ENCODE assay signal across 26 cellular contexts in genomic region chr4:81049310-81049709, GRCh38. TPM values are rescaled to one million over a fixed set of nuclear protein-coding genes. Genes with fewer than 3 reads are reported as not detected.
A peak's percentile ranks its signal among the peaks of the same experiment; 100 is the strongest.
DNase-seq lines count a peak whose midpoint lies in the region; ATAC-seq and TF ChIP-seq lines count a peak whose summit lies in the region.
"Had no signal": no experiment of that assay in that cellular context is flagged by ENCODE, and none has a peak within 500 bp of the region (broad histone marks: within the 10 kb centered on the region; RNA-seq: fewer than 3 reads in every experiment).

No MANE protein-coding gene starts in this region.

- peak overlapping the region; percentile 2 to 60 (median 35) for H3K27ac Mint-ChIP-seq in nephron
- H3K27ac Mint-ChIP-seq: CD4-positive, CD25-positive, alpha-beta regulatory T cell; H9 had no signal

- intact Hi-C loops in Right ventricle myocardium superior (cut with DNase I) (no loop called here), left ventricle myocardium inferior (cut with micrococcal nuclease) (no loop called here), heart right ventricle (cut with DNase I) (loop anchor here in 1 of 10 donors (5.0 kb wide), 2 partner anchors 672 to 687 kb away; no protein-coding TSS in a partner anchor), transverse colon (cut with DNase I; ENCODE audit: low total_unique reads) (no loop called here), head of caudate nucleus (cut with DNase I) (loop anchor here (10.0 kb wide), 1 partner anchor 685 kb away; no protein-coding TSS in a partner anchor), spleen (cut with DNase I; ENCODE audit: low total_unique reads) (no loop called here)

- H3K36me3 ChIP-seq in left ventricle myocardium inferior (no peaks in the 10 kb centered on the region), heart right ventricle (no peaks in the 10 kb centered on the region), transverse colon (peaks cover 0 to 8% (median 0%) of the 10 kb centered on the region in 4 donors), spleen (no peaks in the 10 kb centered on the region)
- H3K36me3 ChIP-seq: BLaER1 had no signal

- TF ChIP-seq POLR2A in transverse colon (IDR thresholded peaks at IDR 0.05) (no peak), spleen (IDR thresholded peaks at IDR 0.05) (no peak)

- TF ChIP-seq CTCF in left ventricle myocardium inferior (IDR thresholded peaks at IDR 0.05; ENCODE audit: borderline replicate concordance) (no peak), heart right ventricle (IDR thresholded peaks at IDR 0.05) (no peak), nephron (IDR thresholded peaks at IDR 0.05; ENCODE audit: unreplicated experiment in 3 of 3) (no peak), transverse colon (IDR thresholded peaks at IDR 0.05) (no peak), spleen (IDR thresholded peaks at IDR 0.05 in 8 of 11, conservative IDR thresholded peaks at IDR 0.05 in 3 of 11) (no peak)

- no peak overlapping the region for H3K27ac ChIP-seq in left ventricle myocardium inferior (replicated peaks)
- H3K27ac ChIP-seq in heart right ventricle = no peak overlapping the region
- peak overlapping the region; percentile 3 to 54 (median 33) for H3K27ac ChIP-seq in transverse colon
- H3K27ac ChIP-seq in spleen = no peak overlapping the region
- H3K27ac ChIP-seq: BLaER1, GM23248, PC-9 had no signal

- H3K4me1 Mint-ChIP-seq in nephron = peaks cover 20% of the 10 kb centered on the region
- H3K4me1 Mint-ChIP-seq: CD4-positive, CD25-positive, alpha-beta regulatory T cell had no signal

- no peaks in the 10 kb centered on the region for H3K9me3 Mint-ChIP-seq in nephron
- H3K9me3 Mint-ChIP-seq: CD4-positive, CD25-positive, alpha-beta regulatory T cell; H9 had no signal

- H3K36me3 Mint-ChIP-seq in nephron (ENCODE audit: low read depth) = peaks cover 12% of the 10 kb centered on the region
- H3K36me3 Mint-ChIP-seq: CD4-positive, CD25-positive, alpha-beta regulatory T cell had no signal

- 29 to 48% methylated on average over 4 of the region's 4 CpGs for WGBS in heart right ventricle, 2 donors
- whole genome bisulfite sequencing in transverse colon (ENCODE audit: low coverage in 1 of 2), 2 donors = 78 to 79% methylated on average over 4 of the region's 4 CpGs
- WGBS in spleen, 5 donors = 86 to 94% (median 91%) methylated on average over 4 of the region's 4 CpGs

- H3K9me3 ChIP-seq in left ventricle myocardium inferior (replicated peaks) (no peaks in the 10 kb centered on the region), heart right ventricle (no peaks in the 10 kb centered on the region), transverse colon (no peaks in the 10 kb centered on the region), spleen (no peaks in the 10 kb centered on the region)
- H3K9me3 ChIP-seq: BLaER1 had no signal

- H3K27me3 ChIP-seq in left ventricle myocardium inferior (ENCODE audit: low read depth) (peaks cover 21% of the 10 kb centered on the region), heart right ventricle (peaks cover 0 to 3% (median 0%) of the 10 kb centered on the region in 7 donors), transverse colon (no peaks in the 10 kb centered on the region), spleen (replicated peaks in 1 of 7) (peaks cover 0 to 8% (median 0%) of the 10 kb centered on the region in 7 donors)
- H3K27me3 ChIP-seq: BLaER1 had no signal

- no peak overlapping the region for H3K4me3 Mint-ChIP-seq in nephron
- H3K4me3 Mint-ChIP-seq: CD4-positive, CD25-positive, alpha-beta regulatory T cell; H9 had no signal

- ATAC-seq in Right ventricle myocardium superior (ENCODE audit: poor library complexity) (peak; percentile 89), heart right ventricle (peak in 6 of 8 donors; percentile 28 to 94 (median 70))
- ATAC-seq: HepG2 had no signal

- TF ChIP-seq EP300 in transverse colon (IDR thresholded peaks at IDR 0.05; ENCODE audit: low read depth) = no peak

- H3K4me3 ChIP-seq in left ventricle myocardium inferior (no peak overlapping the region), heart right ventricle (no peak overlapping the region), transverse colon (no peak overlapping the region), spleen (no peak overlapping the region)
- H3K4me3 ChIP-seq: BLaER1, GM23248, PC-9 had no signal

- peaks cover 27% of the 10 kb centered on the region for H3K27me3 Mint-ChIP-seq in nephron (ENCODE audit: low read depth)

- in situ Hi-C loops in transverse colon (cut with MboI; ENCODE audit: low pct_ligation_motif_present in 1 of 4, low pct_unique_long_range_greater_than_20kb in 1 of 4, low sequenced_read_pairs in 3 of 4) = loop anchor here (10.0 to 25.0 kb wide), 3 partner anchors 437 to 687 kb away; no protein-coding TSS in a partner anchor

- DNase-seq in Right ventricle myocardium superior = no peak
- no peak for DNase-seq in left ventricle myocardium inferior
- no peak for DNase-seq in heart right ventricle
- no peak for DNase-seq in transverse colon
- no peak for DNase-seq in head of caudate nucleus
- DNase-seq in spleen = no peak
- no peak for DNase-seq in occipital lobe (lab: John Stamatoyannopoulos, UW)
- DNase-seq: CD4-positive, CD25-positive, alpha-beta regulatory T cell; GM23248; H9; Karpas-422; MV-4-11; NCI-H1105; NCI-H1436 treated with DMSO at 0.1 percent for 48 hours; NCI-H187 treated with DMSO at 0.1 percent for 48 hours; NCI-H524; NCI-H774; PC-9; SHP77 had no signal

- H3K4me1 ChIP-seq in left ventricle myocardium inferior (peaks cover 14% of the 10 kb centered on the region), heart right ventricle (peaks cover 0 to 6% (median 0%) of the 10 kb centered on the region in 9 donors), transverse colon (peaks cover 4 to 28% (median 8%) of the 10 kb centered on the region in 4 donors), spleen (peaks cover 0 to 8% (median 5%) of the 10 kb centered on the region in 6 donors)

RNA-seq across cellular contexts. Expression of gene BMP3, which starts 18.8 kb away (rescaled TPM):
- total RNA-seq in Right ventricle myocardium superior (not detected), left ventricle myocardium inferior (not detected), heart right ventricle (under 1 TPM in 1 of 10 donors, not detected in 9; 0.12 TPM), transverse colon (10 to 100 TPM in 3 of 4 donors, 1 to 10 TPM in 1; 4.0 to 78.8 (median 44.9) TPM), spleen (under 1 TPM in 5 of 7 donors, not detected in 2; 0.06 to 0.33 (median 0.23) TPM), occipital lobe (6.2 TPM)
- polyA plus RNA-seq in heart right ventricle (not detected), spleen (under 1 TPM in 2 of 3 donors, not detected in 1; 0.10 to 0.27 TPM)
- total RNA-seq: A172; CD4-positive, CD25-positive, alpha-beta regulatory T cell; Daoy; G401; H9; HepG2; M059J had no signal
- polyA plus RNA-seq: CD4-positive, CD25-positive, alpha-beta regulatory T cell; GM23248; HepG2 had no signal

Comparison
In these comparisons a context has a peak if more than half of its experiments do, and no peak if none do; other contexts are left out.
1. H3K27ac ChIP-seq: peak in transverse colon (4 of 4); none in left ventricle myocardium inferior (single experiment), heart right ventricle (0 of 10) and spleen (0 of 8).